23 cellular contexts compared by ENCODE assay signal in the genomic region with DNA sequence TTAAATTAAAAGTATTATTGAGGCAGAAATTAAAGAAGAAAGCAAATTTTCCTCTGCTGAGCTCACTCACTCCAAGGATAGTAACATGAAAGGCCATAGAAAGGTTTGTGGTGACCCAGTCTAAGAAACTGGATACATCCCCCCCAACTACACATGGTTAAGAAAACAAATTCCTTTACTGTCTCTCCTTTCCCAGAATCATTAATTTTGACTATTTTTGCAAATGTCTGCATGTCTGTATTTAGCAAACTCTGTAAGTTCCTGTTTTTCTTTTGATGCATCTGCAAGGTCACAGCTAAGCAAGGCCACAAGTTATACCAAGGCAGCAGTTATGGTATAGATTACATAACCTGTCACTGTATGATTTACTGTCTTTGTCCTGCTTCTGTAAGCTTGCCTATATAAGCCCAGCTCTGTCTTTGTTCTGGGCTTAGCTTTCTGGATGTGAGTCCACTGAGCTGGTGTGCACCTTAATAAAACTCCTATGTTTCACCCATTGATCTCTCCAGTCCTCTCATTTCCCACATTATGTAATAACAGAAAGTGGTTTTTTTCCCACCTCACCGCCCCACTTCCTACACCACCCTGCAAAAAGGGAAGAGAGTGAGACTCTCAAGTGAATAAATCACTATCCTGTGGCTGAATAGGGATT. TPM values are rescaled to one million over a fixed set of nuclear protein-coding genes. Genes with fewer than 3 reads are reported as not detected.
A peak's percentile ranks its signal among the peaks of the same experiment; 100 is the strongest.
DNase-seq lines count a peak whose midpoint lies in the region; ATAC-seq and TF ChIP-seq lines count a peak whose summit lies in the region.
"Had no signal": no experiment of that assay in that cellular context is flagged by ENCODE, and none has a peak within 500 bp of the region (broad histone marks: within the 10 kb centered on the region; RNA-seq: fewer than 3 reads in every experiment).

No MANE protein-coding gene starts in this region.

- DNase-seq in Caki2 (ENCODE audit: low read depth) (peak; percentile 26), Kasumi-1 (lab: John Stamatoyannopoulos, UW) (peak; percentile 4 to 12), OCI-M2 (lab: John Stamatoyannopoulos, UW; ENCODE audit: unreplicated experiment) (peak; percentile 3), epithelial cell of esophagus (ENCODE audit: low read depth) (peak; percentile 6), NCI-H524 (lab: John Stamatoyannopoulos, UW) (no peak)
- DNase-seq: activated naive CD4-positive, alpha-beta T cell; activated T-cell treated with anti-CD3 and anti-CD28 coated beads, Interleukin-2, amount 50 U/mL, for 24 hours; cerebellar nuclear complex; DMS 273 treated with DMSO at 0.1 percent for 48 hours; effector CD8-positive, alpha-beta T cell; GDM1; H7; left colon; midbrain; NCI-H774; sigmoid colon; SK-N-SH had no signal

- no peak overlapping the region for H3K4me3 ChIP-seq in epithelial cell of esophagus (ENCODE audit: low read length)
- H3K4me3 ChIP-seq: sigmoid colon, suprapubic skin had no signal

- in situ Hi-C loops in Caki2 (cut with HindIII; ENCODE audit: low pct_unique_long_range_greater_than_20kb, low sequenced_read_pairs) = no loop called here

- ATAC-seq in GM19351 (IDR thresholded peaks at IDR 0.05; ENCODE audit: unreplicated experiment) = no peak
- ATAC-seq in HG02938 (IDR thresholded peaks at IDR 0.05; ENCODE audit: unreplicated experiment) = no peak
- no peak for ATAC-seq in esophagus mucosa
- ATAC-seq: activated CD4-positive, CD25-positive, alpha-beta regulatory T cell treated with anti-CD3 and anti-CD28 coated beads, Interleukin-2, amount 50 U/mL, for 24 hours; left colon; natural killer cell treated with Interleukin-12 subunit alpha and Interleukin-12 subunit beta and Interleukin-15 and Interleukin-18, amount 100 ng/mL, for 72 hours had no signal

- no peak for TF ChIP-seq CTCF in epithelial cell of esophagus (IDR thresholded peaks at IDR 0.05; ENCODE audit: insufficient read depth, low read depth, low read length, missing control alignments)

RNA-seq across cellular contexts. Expression of a gene that starts 8.5 kb away (rescaled TPM):
- 11.9 and 19.2 TPM in 2 replicates for total RNA-seq in Caki2 (2014; rRNA removed; shearing (Covaris generic); ENCODE audit: low replicate concordance)
- total RNA-seq in esophagus mucosa = 10.7 TPM

Comparison
In these comparisons a context has a peak if more than half of its experiments do, and no peak if none do; other contexts are left out.
1. DNase-seq: peak in Caki2 (single experiment), Kasumi-1 (2 of 2), OCI-M2 (single experiment) and epithelial cell of esophagus (single experiment); none in NCI-H524 (0 of 2).